23 cellular contexts compared by ENCODE assay signal in the genomic region with DNA sequence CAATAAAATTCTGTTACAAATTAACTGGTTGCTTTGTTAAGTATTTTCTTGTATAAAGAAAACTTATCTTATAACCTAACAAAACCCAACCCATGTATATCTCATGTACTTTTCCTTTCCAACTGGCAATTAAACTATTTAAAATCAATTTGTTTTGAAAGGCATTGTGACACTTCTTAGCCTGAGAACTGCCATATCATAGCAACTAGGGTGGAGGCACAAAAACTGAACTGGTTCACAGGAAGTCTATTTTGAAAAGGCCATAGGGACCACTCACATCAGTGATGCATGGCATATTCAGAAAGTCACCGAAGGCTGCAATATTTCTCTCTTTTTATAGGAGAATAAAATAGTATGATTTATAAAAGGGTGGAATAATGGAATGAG. TPM values are rescaled to one million over a fixed set of nuclear protein-coding genes. Genes with fewer than 3 reads are reported as not detected.
DNase-seq lines count a peak whose midpoint lies in the region; ATAC-seq and TF ChIP-seq lines count a peak whose summit lies in the region.
"Had no signal": no experiment of that assay in that cellular context is flagged by ENCODE, and none has a peak within 500 bp of the region (broad histone marks: within the 10 kb centered on the region; RNA-seq: fewer than 3 reads in every experiment).

No MANE protein-coding gene starts in this region.

- H3K9ac ChIP-seq in mammary epithelial cell (ENCODE audit: insufficient read depth, low read length), result no peak overlapping the region
- H3K9ac ChIP-seq: BLaER1 treated with 17β-estradiol and CSF1 and Interleukin-3, amounts not matched to agents 10 nM and 100 nM had no signal

- no peak for TF ChIP-seq CTCF in mammary epithelial cell (conservative IDR thresholded peaks at IDR 0.05 in 1 of 2, IDR thresholded peaks at IDR 0.05 in 1 of 2; ENCODE audit: extremely low read depth in 1 of 2, insufficient read depth in 1 of 2, low read depth in 1 of 2, low read length in 2 of 2)
- no peak for TF ChIP-seq CTCF in breast epithelium (IDR thresholded peaks at IDR 0.05)
- no peak for TF ChIP-seq CTCF in esophagus muscularis mucosa (IDR thresholded peaks at IDR 0.05)

- H4K20me1 ChIP-seq in mammary epithelial cell (ENCODE audit: insufficient read depth, low read length), result no peaks in the 10 kb centered on the region
- H4K20me1 ChIP-seq: BLaER1 treated with 17β-estradiol and CSF1 and Interleukin-3, amounts not matched to agents 10 nM and 100 nM had no signal

- no peaks in the 10 kb centered on the region for H3K9me3 ChIP-seq in mammary epithelial cell (replicated peaks; ENCODE audit: insufficient read depth, low read length)
- H3K9me3 ChIP-seq in breast epithelium, result no peaks in the 10 kb centered on the region
- H3K9me3 ChIP-seq in esophagus muscularis mucosa, result no peaks in the 10 kb centered on the region
- H3K9me3 ChIP-seq: SJCRH30 had no signal

- intact Hi-C loops in mammary epithelial cell (cut with micrococcal nuclease) (no loop called here), breast epithelium (cut with DNase I; ENCODE audit: low total_unique reads) (no loop called here), esophagus muscularis mucosa (cut with DNase I) (no loop called here)

- no peaks in the 10 kb centered on the region for H3K27me3 Mint-ChIP-seq in natural killer cell treated with Interleukin-12 subunit alpha and Interleukin-12 subunit beta and Interleukin-15 and Interleukin-18, amount 100 ng/mL, for 72 hours
- H3K27me3 Mint-ChIP-seq: CD4-positive, alpha-beta memory T cell had no signal

- peak overlapping the region; percentile 49 for H3K4me2 ChIP-seq in mammary epithelial cell (ENCODE audit: insufficient read depth, low read depth, low read length)

- H3K4me3 Mint-ChIP-seq in natural killer cell treated with Interleukin-12 subunit alpha and Interleukin-12 subunit beta and Interleukin-15 and Interleukin-18, amount 100 ng/mL, for 72 hours, result no peak overlapping the region
- H3K4me3 Mint-ChIP-seq: CD4-positive, alpha-beta memory T cell had no signal

- no peaks in the 10 kb centered on the region for H3K36me3 Mint-ChIP-seq in natural killer cell treated with Interleukin-12 subunit alpha and Interleukin-12 subunit beta and Interleukin-15 and Interleukin-18, amount 100 ng/mL, for 72 hours
- H3K36me3 Mint-ChIP-seq: CD4-positive, alpha-beta memory T cell had no signal

- H3K79me2 ChIP-seq in mammary epithelial cell (ENCODE audit: insufficient read depth, low read length), result no peaks in the 10 kb centered on the region

- no TSS peak for BruUV-seq in mammary epithelial cell (replicated peaks; lab: Mats Ljungman, UMichigan)

- no peak for TF ChIP-seq EP300 in esophagus muscularis mucosa (IDR thresholded peaks at IDR 0.05)

- H3K4me1 Mint-ChIP-seq in natural killer cell treated with Interleukin-12 subunit alpha and Interleukin-12 subunit beta and Interleukin-15 and Interleukin-18, amount 100 ng/mL, for 72 hours (ENCODE audit: low read depth in 2 of 2), result peaks cover 0 to 6% of the 10 kb centered on the region in 2 donors

- 100% methylated on average over 1 of the region's 1 CpG for WGBS in mammary epithelial cell (ENCODE audit: low coverage, missing lambda C conversion rate)
- whole genome bisulfite sequencing in esophagus muscularis mucosa, result 86% methylated on average over 1 of the region's 1 CpG

- H3K27me3 ChIP-seq in mammary epithelial cell (ENCODE audit: insufficient read depth, low read length) (no peaks in the 10 kb centered on the region), breast epithelium (no peaks in the 10 kb centered on the region), esophagus muscularis mucosa (no peaks in the 10 kb centered on the region)
- H3K27me3 ChIP-seq: BLaER1 treated with 17β-estradiol and CSF1 and Interleukin-3, amounts not matched to agents 10 nM and 100 nM; SJCRH30 had no signal

- no peak for DNase-seq in mammary epithelial cell
- DNase-seq in breast epithelium (ENCODE audit: low spot score in 2 of 2), result no peak
- peak; percentile 1 for DNase-seq in NCI-H748 treated with DMSO at 0.1 percent for 48 hours (lab: John Stamatoyannopoulos, UW)
- peak; percentile 25 to 52 for DNase-seq in lung microvascular endothelial cell (ENCODE audit: low read depth in 2 of 2)
- no peak for DNase-seq in esophagus muscularis mucosa (ENCODE audit: extremely low spot score)
- DNase-seq in natural killer cell treated with Interleukin-12 subunit alpha and Interleukin-12 subunit beta and Interleukin-15 and Interleukin-18, amount 100 ng/mL, for 72 hours (ENCODE audit: low spot score), result no peak
- DNase-seq: AML-193; CD4-positive, alpha-beta memory T cell; COR-L47; Kasumi-1; NCI-H1694; NCI-H2029 treated with DMSO at 0.1 percent for 48 hours; NCI-H446 treated with DMSO at 0.1 percent for 48 hours; NCI-H526; SJCRH30 had no signal

- no peak overlapping the region for H3K27ac Mint-ChIP-seq in natural killer cell treated with Interleukin-12 subunit alpha and Interleukin-12 subunit beta and Interleukin-15 and Interleukin-18, amount 100 ng/mL, for 72 hours
- H3K27ac Mint-ChIP-seq: CD4-positive, alpha-beta memory T cell had no signal

- CTCF ChIA-PET in mammary epithelial cell (lab: Charles Lee; ENCODE audit: low non-redundant PET), result no interaction called here

- ATAC-seq in GM21576 (IDR thresholded peaks at IDR 0.05; ENCODE audit: unreplicated experiment), result no peak
- no peak for ATAC-seq in natural killer cell treated with Interleukin-12 subunit alpha and Interleukin-12 subunit beta and Interleukin-15 and Interleukin-18, amount 100 ng/mL, for 72 hours
- ATAC-seq: HCT116, HepG2, K562, Right ventricle myocardium inferior, SK-N-SH treated with all-trans-retinoic acid at 6 μM for 48 hours had no signal

- H2AFZ ChIP-seq in mammary epithelial cell (ENCODE audit: low read depth, low read length), result no peak overlapping the region

- H3K36me3 ChIP-seq in mammary epithelial cell (ENCODE audit: insufficient read depth, low read length) (no peaks in the 10 kb centered on the region), breast epithelium (no peaks in the 10 kb centered on the region), esophagus muscularis mucosa (no peaks in the 10 kb centered on the region)
- H3K36me3 ChIP-seq: BLaER1 treated with 17β-estradiol and CSF1 and Interleukin-3, amounts not matched to agents 10 nM and 100 nM; SJCRH30 had no signal

- dilution Hi-C loops in mammary epithelial cell (cut with HindIII; ENCODE audit: low sequenced_read_pairs), result no loop called here

- H3K4me3 ChIP-seq in mammary epithelial cell (replicated peaks in 1 of 3; ENCODE audit: insufficient read depth in 1 of 3, low read depth in 2 of 3, low read length in 3 of 3) (no peak overlapping the region), breast epithelium (no peak overlapping the region), esophagus muscularis mucosa (no peak overlapping the region)
- H3K4me3 ChIP-seq: BLaER1 treated with 17β-estradiol and CSF1 and Interleukin-3, amounts not matched to agents 10 nM and 100 nM; K562; SJCRH30 had no signal

- in situ Hi-C loops in mammary epithelial cell (cut with MboI; ENCODE audit: low sequenced_read_pairs in 2 of 2), result no loop called here

- TF ChIP-seq POLR2A in breast epithelium (IDR thresholded peaks at IDR 0.05), result no peak
- TF ChIP-seq POLR2A in esophagus muscularis mucosa (IDR thresholded peaks at IDR 0.05; ENCODE audit: low read depth), result no peak

- H3K9me3 Mint-ChIP-seq in natural killer cell treated with Interleukin-12 subunit alpha and Interleukin-12 subunit beta and Interleukin-15 and Interleukin-18, amount 100 ng/mL, for 72 hours, result no peaks in the 10 kb centered on the region
- H3K9me3 Mint-ChIP-seq: CD4-positive, alpha-beta memory T cell had no signal

- H3K27ac ChIP-seq in mammary epithelial cell (ENCODE audit: insufficient read depth, low read depth, low read length) (no peak overlapping the region), breast epithelium (no peak overlapping the region), esophagus muscularis mucosa (replicated peaks in 1 of 4) (no peak overlapping the region)
- H3K27ac ChIP-seq: BLaER1 treated with 17β-estradiol and CSF1 and Interleukin-3, amounts not matched to agents 10 nM and 100 nM; HL-60; SJCRH30 had no signal

- H3K4me1 ChIP-seq in mammary epithelial cell (ENCODE audit: insufficient read depth, low read length), result peaks cover 35% of the 10 kb centered on the region
- H3K4me1 ChIP-seq in breast epithelium, result no peaks in the 10 kb centered on the region
- H3K4me1 ChIP-seq in esophagus muscularis mucosa, result no peaks in the 10 kb centered on the region

RNA-seq across cellular contexts. Expression of a gene that starts 40.5 kb away (rescaled TPM):
- 10 to 100 TPM; 35.8 to 39.8 TPM for total RNA-seq in mammary epithelial cell
- polyA plus RNA-seq in mammary epithelial cell, result 11.3 TPM
- polyA minus RNA-seq in mammary epithelial cell, result 19.7 TPM
- total RNA-seq in breast epithelium, result 10 to 100 TPM in 1 of 3 donors, 1 to 10 TPM in 2; 1.1 to 10.7 (median 8.8) TPM
- total RNA-seq in lung microvascular endothelial cell, result 12.4 and 13.9 TPM in 2 replicates
- 10 to 100 TPM; 18.1 to 26.0 (median 21.2) TPM for total RNA-seq in esophagus muscularis mucosa
- under 1 TPM in 1 of 2 donors, not detected in 1; 0.24 TPM for total RNA-seq in natural killer cell treated with Interleukin-12 subunit alpha and Interleukin-12 subunit beta and Interleukin-15 and Interleukin-18, amount 100 ng/mL, for 72 hours
- total RNA-seq: HepG2, K562 had no signal
- polyA plus RNA-seq: HepG2, K562 had no signal

Comparison
In these comparisons a context has a peak if more than half of its experiments do, and no peak if none do; other contexts are left out.
1. DNase-seq: peak in NCI-H748 treated with DMSO at 0.1 percent for 48 hours (single experiment) and lung microvascular endothelial cell (2 of 2); none in mammary epithelial cell (single experiment), breast epithelium (0 of 2), esophagus muscularis mucosa (single experiment) and natural killer cell treated with Interleukin-12 subunit alpha and Interleukin-12 subunit beta and Interleukin-15 and Interleukin-18, amount 100 ng/mL, for 72 hours (single experiment).